In genomic region chr10:215444-215843, GRCh38 we compare ENCODE assay signal across 6 cellular contexts.
"Had no signal": no experiment of that assay in that cellular context is flagged by ENCODE, and none has a peak within 500 bp of the region (broad histone marks: within the 10 kb centered on the region; RNA-seq: fewer than 3 reads in every experiment).

No MANE protein-coding gene starts in this region.

- FAIRE-seq: G401.6, GM12892, GM18507 had no signal

- ATAC-seq: GM12878 had no signal

- DNase-seq: GDM1, GF-D8 had no signal

- H3K4me3 ChIP-seq: GM12878 had no signal
